Comparison of ENCODE assay signal across 12 cellular contexts in the genomic region with DNA sequence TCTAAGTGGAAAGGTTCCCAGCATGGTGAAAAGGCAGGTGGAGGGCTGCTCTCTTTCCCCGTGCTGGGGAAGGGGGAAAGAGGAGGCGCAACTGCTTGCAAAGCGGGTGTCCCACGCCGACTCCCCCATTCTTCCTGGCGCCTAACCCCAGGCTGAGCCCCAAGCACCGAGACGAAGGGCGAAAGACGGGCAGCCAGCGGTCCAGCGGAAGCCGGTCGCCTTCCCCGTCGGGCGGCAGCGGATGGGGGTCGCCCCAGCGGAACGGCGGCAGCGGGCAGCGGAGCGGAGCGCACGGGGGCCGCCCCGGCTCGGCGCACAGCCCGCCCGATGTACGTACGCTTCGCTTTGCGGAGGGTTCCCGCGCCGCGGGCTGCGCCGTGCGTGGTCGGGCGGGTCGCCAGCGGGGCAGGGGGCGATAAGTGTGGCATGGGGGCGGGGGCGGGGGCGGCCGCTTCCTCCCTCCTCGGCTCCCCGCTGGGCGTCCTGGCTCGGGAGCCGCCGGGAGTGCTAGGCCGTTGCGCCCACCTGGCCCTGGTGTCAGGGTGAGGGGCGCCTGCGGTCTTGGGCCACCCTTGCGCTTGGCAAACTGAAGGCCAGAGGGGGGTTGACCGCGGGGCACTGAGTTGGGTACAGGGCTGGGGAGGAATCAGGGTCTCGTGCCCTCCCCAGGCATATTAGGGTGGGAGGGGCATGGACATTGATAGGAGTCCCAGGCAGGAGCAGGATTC.
DNase-seq lines count a peak whose midpoint lies in the region; ATAC-seq and TF ChIP-seq lines count a peak whose summit lies in the region.
"Had no signal": no experiment of that assay in that cellular context is flagged by ENCODE, and none has a peak within 500 bp of the region (broad histone marks: within the 10 kb centered on the region; RNA-seq: fewer than 3 reads in every experiment).

No MANE protein-coding gene starts in this region.

- peak; percentile 13 for DNase-seq in activated CD4-positive, alpha-beta T cell treated with anti-CD3 and anti-CD28 coated beads for 48 hours
- no peak for DNase-seq in activated CD4-positive, alpha-beta T cell treated with anti-CD3 and anti-CD28 coated beads, Interleukin-2, amount 50 U/mL, for 48 hours
- DNase-seq in RWPE2 (ENCODE audit: low spot score) (no peak), 8988T (no peak), cortex of kidney (lab: John Stamatoyannopoulos, UW) (no peak)
- DNase-seq in stimulated activated effector memory CD8-positive, alpha-beta T cell treated with anti-CD3 and anti-CD28 coated beads, Interleukin-12 subunit alpha, Interleukin-12 subunit beta, amount 100 ng/mL, for 72 hours (ENCODE audit: low spot score in 2 of 2) = no peak
- DNase-seq: adrenal gland, head of caudate nucleus, NCI-H187 treated with DMSO at 0.1 percent for 48 hours, SK-N-SH had no signal

- no peak; the same call in 2 of the 3 replicates for ATAC-seq in RWPE2 (ENCODE audit: low read depth)
- peak; percentile 29 for ATAC-seq in stimulated activated effector memory CD8-positive, alpha-beta T cell treated with anti-CD3 and anti-CD28 coated beads, Interleukin-12 subunit alpha, Interleukin-12 subunit beta, amount 100 ng/mL, for 72 hours
- ATAC-seq in GM18907 (IDR thresholded peaks at IDR 0.05; ENCODE audit: unreplicated experiment) = no peak

- no peaks in the 10 kb centered on the region for H3K9me3 ChIP-seq in RWPE2 (ENCODE audit: severe bottlenecking)
- H3K9me3 ChIP-seq in iPS-18a (ENCODE audit: control insufficient read depth, low read depth, low read length) = no peaks in the 10 kb centered on the region
- H3K9me3 ChIP-seq: adrenal gland, SK-N-SH had no signal

- H3K4me1 ChIP-seq in RWPE2 (ENCODE audit: insufficient read depth, poor library complexity, severe bottlenecking) (peaks cover 3% of the 10 kb centered on the region), iPS-18a (ENCODE audit: control insufficient read depth, low read depth, low read length) (peaks cover 12% of the 10 kb centered on the region)

- H3K36me3 ChIP-seq in RWPE2 (ENCODE audit: low read depth) = no peaks in the 10 kb centered on the region
- no peaks in the 10 kb centered on the region for H3K36me3 ChIP-seq in iPS-18a (ENCODE audit: control insufficient read depth, low read depth, low read length)
- H3K36me3 ChIP-seq: adrenal gland had no signal

- no peak overlapping the region for H3K27ac Mint-ChIP-seq in stimulated activated effector memory CD8-positive, alpha-beta T cell treated with anti-CD3 and anti-CD28 coated beads, Interleukin-12 subunit alpha, Interleukin-12 subunit beta, amount 100 ng/mL, for 72 hours

- H3K4me3 ChIP-seq in RWPE2 (ENCODE audit: severe bottlenecking) (peak overlapping the region; percentile 22), iPS-18a (ENCODE audit: low read length) (peak overlapping the region; percentile 61)

- no peaks in the 10 kb centered on the region for H3K9me3 Mint-ChIP-seq in stimulated activated effector memory CD8-positive, alpha-beta T cell treated with anti-CD3 and anti-CD28 coated beads, Interleukin-12 subunit alpha, Interleukin-12 subunit beta, amount 100 ng/mL, for 72 hours

- H3K27ac ChIP-seq in RWPE2 (ENCODE audit: poor library complexity, severe bottlenecking) (no peak overlapping the region), iPS-18a (ENCODE audit: low read length) (no peak overlapping the region)
- H3K27ac ChIP-seq: adrenal gland had no signal

- H3K4me3 Mint-ChIP-seq in stimulated activated effector memory CD8-positive, alpha-beta T cell treated with anti-CD3 and anti-CD28 coated beads, Interleukin-12 subunit alpha, Interleukin-12 subunit beta, amount 100 ng/mL, for 72 hours = peak overlapping the region; percentile 28

- TF ChIP-seq CTCF in RWPE2 (IDR thresholded peaks at IDR 0.05; ENCODE audit: poor library complexity, severe bottlenecking) = no peak

- no peaks in the 10 kb centered on the region for H3K36me3 Mint-ChIP-seq in stimulated activated effector memory CD8-positive, alpha-beta T cell treated with anti-CD3 and anti-CD28 coated beads, Interleukin-12 subunit alpha, Interleukin-12 subunit beta, amount 100 ng/mL, for 72 hours

- peaks cover 11% of the 10 kb centered on the region for H3K4me1 Mint-ChIP-seq in stimulated activated effector memory CD8-positive, alpha-beta T cell treated with anti-CD3 and anti-CD28 coated beads, Interleukin-12 subunit alpha, Interleukin-12 subunit beta, amount 100 ng/mL, for 72 hours

- no peak overlapping the region for H3K9ac ChIP-seq in iPS-18a (ENCODE audit: low read length)
- H3K9ac ChIP-seq: SK-N-SH had no signal

- H3K27me3 ChIP-seq in RWPE2 (ENCODE audit: insufficient read depth, poor library complexity, severe bottlenecking) = peaks cover 6% of the 10 kb centered on the region
- peaks cover 6% of the 10 kb centered on the region for H3K27me3 ChIP-seq in iPS-18a (ENCODE audit: control insufficient read depth, insufficient read depth, low read length)
